Comparison of ENCODE assay signal across 17 cellular contexts in the genomic region with DNA sequence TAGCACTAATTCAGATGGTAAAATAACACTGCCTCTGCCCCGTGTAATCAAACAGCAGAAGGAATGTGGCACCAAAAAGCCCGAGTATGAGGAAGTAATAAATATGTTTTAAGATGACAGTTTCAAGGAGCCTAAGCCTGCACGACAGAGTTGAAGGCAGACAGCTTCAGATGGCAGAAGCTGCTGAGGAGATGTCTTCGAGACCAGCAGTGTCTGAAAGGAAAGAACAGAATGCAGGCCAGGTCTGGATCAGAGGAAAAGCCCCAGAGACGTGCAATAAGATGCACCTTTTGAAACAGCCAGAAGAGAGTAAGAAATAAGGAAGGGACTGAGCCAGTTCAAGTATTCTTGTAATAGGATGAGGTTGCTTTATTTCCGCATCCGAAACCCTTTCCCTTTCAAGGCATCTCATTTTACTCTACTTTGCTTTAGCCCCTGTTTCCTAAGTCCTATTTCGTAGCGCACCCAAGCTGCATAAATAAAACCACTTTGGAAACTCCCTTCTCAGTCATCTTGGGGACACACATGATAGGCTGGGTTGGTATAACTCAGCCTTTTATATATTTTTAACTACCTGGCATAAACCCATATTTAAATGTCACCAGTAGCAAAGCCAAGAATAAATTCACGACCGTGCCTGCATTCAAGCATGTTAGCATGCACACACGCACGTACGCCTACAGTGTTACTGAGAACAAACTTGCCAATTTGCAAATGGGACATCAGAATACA.
DNase-seq lines count a peak whose midpoint lies in the region; ATAC-seq lines count a peak whose summit lies in the region.
"Had no signal": no experiment of that assay in that cellular context is flagged by ENCODE, and none has a peak within 500 bp of the region (broad histone marks: within the 10 kb centered on the region; RNA-seq: fewer than 3 reads in every experiment).

No MANE protein-coding gene starts in this region.

- DNase-seq in A172 (ENCODE audit: low spot score) (peak; percentile 46), UCSD-AML1 (lab: John Stamatoyannopoulos, UW; ENCODE audit: unreplicated experiment) (peak; percentile 8), NCI-H774 (lab: John Stamatoyannopoulos, UW) (no peak)
- no peak for DNase-seq in activated CD8-positive, alpha-beta memory T cell treated with anti-CD3 and anti-CD28 coated beads, Interleukin-2, amount 50 U/mL, for 4 hours
- DNase-seq: activated CD4-positive, alpha-beta T cell treated with anti-CD3 and anti-CD28 coated beads, Interleukin-2, amount 10 ng/mL, durations not matched to agents 24 days and 14 days; activated gamma-delta T cell; amygdala; effector CD8-positive, alpha-beta T cell; esophagus squamous epithelium; NCI-H1105; NCI-H526 treated with DMSO at 0.1 percent for 48 hours; upper lobe of right lung had no signal

- ATAC-seq in GM19463 (IDR thresholded peaks at IDR 0.05; ENCODE audit: unreplicated experiment) (peak; percentile 60), HG03565 (IDR thresholded peaks at IDR 0.05; ENCODE audit: unreplicated experiment) (peak; percentile 52), GM19023 (IDR thresholded peaks at IDR 0.05; ENCODE audit: unreplicated experiment) (no peak), HG03342 (IDR thresholded peaks at IDR 0.05; ENCODE audit: unreplicated experiment) (no peak)
- ATAC-seq: sciatic nerve, upper lobe of right lung had no signal

Comparison
In these comparisons a context has a peak if more than half of its experiments do, and no peak if none do; other contexts are left out.
1. DNase-seq: peak in A172 (single experiment) and UCSD-AML1 (single experiment); none in activated CD8-positive, alpha-beta memory T cell treated with anti-CD3 and anti-CD28 coated beads, Interleukin-2, amount 50 U/mL, for 4 hours (single experiment) and NCI-H774 (single experiment).
2. ATAC-seq: peak in GM19463 (single experiment) and HG03565 (single experiment); none in GM19023 (single experiment) and HG03342 (single experiment).